ENCODE assay signal across 7 cellular contexts in the genomic region with DNA sequence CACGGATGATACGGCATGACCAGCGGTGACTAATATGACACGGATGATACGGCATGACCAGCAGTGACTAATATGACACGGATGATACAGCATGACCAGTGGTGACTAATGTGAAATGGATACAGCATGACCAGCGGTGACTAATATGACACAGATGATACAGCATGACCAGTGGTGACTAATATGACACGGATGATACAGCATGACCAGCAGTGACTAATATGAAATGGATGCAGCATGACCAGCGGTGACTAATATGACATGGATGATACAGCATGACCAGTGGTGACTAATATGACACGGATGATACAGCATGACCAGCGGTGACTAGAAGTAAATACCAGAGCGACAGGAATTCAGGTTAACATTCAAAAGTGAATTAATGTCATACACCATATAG.
DNase-seq lines count a peak whose midpoint lies in the region; ATAC-seq and TF ChIP-seq lines count a peak whose summit lies in the region.
"Not testable (repeated sequence)": the region's sequence is repeated elsewhere in the genome, so short reads cannot be mapped to it uniquely, and the experiment has no call there.

No MANE protein-coding gene starts in this region.

- TF ChIP-seq CTCF in mammary epithelial cell (conservative IDR thresholded peaks at IDR 0.05 in 1 of 2, IDR thresholded peaks at IDR 0.05 in 1 of 2; ENCODE audit: extremely low read depth in 1 of 2, insufficient read depth in 1 of 2, low read depth in 1 of 2, low read length in 2 of 2); fibroblast of mammary gland (conservative IDR thresholded peaks at IDR 0.05; ENCODE audit: control insufficient read depth, insufficient read depth, low read depth, low read length): not testable (repeated sequence)

- WGBS in mammary epithelial cell (ENCODE audit: low coverage, missing lambda C conversion rate) = 100% methylated on average over 8 of the region's 12 CpGs

- H3K79me2 ChIP-seq in mammary epithelial cell (ENCODE audit: insufficient read depth, low read length) = not testable (repeated sequence)

- not testable (repeated sequence) for H3K4me1 ChIP-seq in mammary epithelial cell (ENCODE audit: insufficient read depth, low read length)

- H3K4me1 Mint-ChIP-seq in activated T-cell treated with anti-CD3 and anti-CD28 coated beads, Interleukin-2, amount 50 U/mL, for 72 hours (ENCODE audit: low read depth) = not testable (repeated sequence)

- not testable (repeated sequence) for H3K9me3 Mint-ChIP-seq in activated T-cell treated with anti-CD3 and anti-CD28 coated beads, Interleukin-2, amount 50 U/mL, for 72 hours

- peaks cover 25% of the 10 kb centered on the region for H3K9me3 ChIP-seq in mammary epithelial cell (replicated peaks; ENCODE audit: insufficient read depth, low read length)

- H3K27ac ChIP-seq in mammary epithelial cell (ENCODE audit: insufficient read depth, low read depth, low read length) = not testable (repeated sequence)

- H3K27ac Mint-ChIP-seq in activated T-cell treated with anti-CD3 and anti-CD28 coated beads, Interleukin-2, amount 50 U/mL, for 72 hours = not testable (repeated sequence)

- DNase-seq in EH (ENCODE audit: low read depth) = peak; percentile 15
- peak; percentile 18 for DNase-seq in HT1080 (ENCODE audit: low read depth)
- peak; percentile 21 for DNase-seq in T1000 (lab: John Stamatoyannopoulos, UW)
- peak; percentile 8 to 37 for DNase-seq in activated T-cell treated with anti-CD3 and anti-CD28 coated beads, Interleukin-2, amount 50 U/mL, for 72 hours
- peak; percentile 20 for DNase-seq in mammary epithelial cell
- peak; percentile 69 for DNase-seq in fibroblast of mammary gland (ENCODE audit: low read depth)
- peak; percentile 27 for DNase-seq in renal cortical epithelial cell (ENCODE audit: low read depth)

- in situ Hi-C loops in mammary epithelial cell (cut with MboI; ENCODE audit: low sequenced_read_pairs in 2 of 2) = not testable (repeated sequence)

- BruUV-seq in mammary epithelial cell (replicated peaks; lab: Mats Ljungman, UMichigan) = not testable (repeated sequence)

- H4K20me1 ChIP-seq in mammary epithelial cell (ENCODE audit: insufficient read depth, low read length) = not testable (repeated sequence)

- not testable (repeated sequence) for H2AFZ ChIP-seq in mammary epithelial cell (ENCODE audit: low read depth, low read length)

- not testable (repeated sequence) for H3K4me3 ChIP-seq in mammary epithelial cell (replicated peaks in 1 of 3; ENCODE audit: insufficient read depth in 1 of 3, low read depth in 2 of 3, low read length in 3 of 3); fibroblast of mammary gland (ENCODE audit: control insufficient read depth, low read depth, low read length)

- intact Hi-C loops in mammary epithelial cell (cut with micrococcal nuclease) = not testable (repeated sequence)

- H3K9ac ChIP-seq in mammary epithelial cell (ENCODE audit: insufficient read depth, low read length) = not testable (repeated sequence)

- ATAC-seq in activated T-cell treated with anti-CD3 and anti-CD28 coated beads, Interleukin-2, amount 50 U/mL, for 72 hours (replicated peaks in 1 of 2) = not testable (repeated sequence)

- H3K4me3 Mint-ChIP-seq in activated T-cell treated with anti-CD3 and anti-CD28 coated beads, Interleukin-2, amount 50 U/mL, for 72 hours = not testable (repeated sequence)

- H3K27me3 ChIP-seq in mammary epithelial cell (ENCODE audit: insufficient read depth, low read length) = not testable (repeated sequence)

- CTCF ChIA-PET in mammary epithelial cell (lab: Charles Lee; ENCODE audit: low non-redundant PET) = not testable (repeated sequence)

- H3K36me3 ChIP-seq in mammary epithelial cell (ENCODE audit: insufficient read depth, low read length) = not testable (repeated sequence)

- dilution Hi-C loops in mammary epithelial cell (cut with HindIII; ENCODE audit: low sequenced_read_pairs) = not testable (repeated sequence)

- not testable (repeated sequence) for H3K27me3 Mint-ChIP-seq in activated T-cell treated with anti-CD3 and anti-CD28 coated beads, Interleukin-2, amount 50 U/mL, for 72 hours (ENCODE audit: low read depth)

- H3K36me3 Mint-ChIP-seq in activated T-cell treated with anti-CD3 and anti-CD28 coated beads, Interleukin-2, amount 50 U/mL, for 72 hours (ENCODE audit: insufficient read depth in 2 of 2) = not testable (repeated sequence)

- H3K4me2 ChIP-seq in mammary epithelial cell (ENCODE audit: insufficient read depth, low read depth, low read length) = not testable (repeated sequence)

Comparison
In these comparisons a context has a peak if more than half of its experiments do, and no peak if none do; other contexts are left out.
1. DNase-seq: peak in every context shown above with its lines; median percentile 69 in fibroblast of mammary gland; 27 in renal cortical epithelial cell; 22 in activated T-cell treated with anti-CD3 and anti-CD28 coated beads, Interleukin-2, amount 50 U/mL, for 72 hours; 21 in T1000; 20 in mammary epithelial cell; 18 in HT1080; 15 in EH.